8 cellular contexts compared by ENCODE assay signal in the genomic region with DNA sequence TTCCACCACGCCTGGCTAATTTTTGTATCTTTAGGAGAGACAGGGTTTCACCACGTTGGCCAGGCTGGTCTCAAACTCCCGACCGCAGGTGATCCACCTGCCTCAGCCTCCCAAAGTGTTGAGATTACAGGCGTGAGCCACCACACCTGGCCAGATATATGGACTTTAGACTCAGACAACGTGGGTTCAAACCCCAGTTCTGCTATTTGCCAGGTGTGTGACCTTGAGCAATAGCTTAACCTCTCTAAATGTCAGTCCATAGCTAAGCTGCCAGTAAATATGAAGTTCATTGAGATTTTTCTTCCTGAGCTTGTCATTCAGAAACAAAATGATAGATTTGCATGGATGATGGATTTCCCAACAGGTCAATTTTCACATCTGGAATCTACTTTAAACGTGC. TPM values are rescaled to one million over a fixed set of nuclear protein-coding genes. Genes with fewer than 3 reads are reported as not detected.
"Had no signal": no experiment of that assay in that cellular context is flagged by ENCODE, and none has a peak within 500 bp of the region (broad histone marks: within the 10 kb centered on the region; RNA-seq: fewer than 3 reads in every experiment).

No MANE protein-coding gene starts in this region.

RNA-seq across cellular contexts. Expression of gene ENPEP, which starts 0.9 kb away (rescaled TPM):
- total RNA-seq: activated CD4-positive, alpha-beta memory T cell treated with anti-CD3 and anti-CD28 coated beads for 36 hours; activated CD4-positive, alpha-beta T cell treated with anti-CD3 and anti-CD28 coated beads for 36 hours; activated CD4-positive, alpha-beta T cell treated with anti-CD3 and anti-CD28 coated beads, Interleukin-2, amount 10 ng/mL, durations not matched to agents 24 days and 14 days; activated CD8-positive, alpha-beta memory T cell treated with anti-CD3 and anti-CD28 coated beads for 36 hours; activated naive CD4-positive, alpha-beta T cell treated with anti-CD3 and anti-CD28 coated beads for 36 hours; activated naive CD8-positive, alpha-beta T cell treated with anti-CD3 and anti-CD28 coated beads for 36 hours; endothelial cell of umbilical vein had no signal
- polyA plus RNA-seq: endothelial cell of umbilical vein, foreskin keratinocyte had no signal
